23 cellular contexts compared by ENCODE assay signal in genomic region chr7:117544061-117544460, GRCh38.
DNase-seq lines count a peak whose midpoint lies in the region; ATAC-seq and TF ChIP-seq lines count a peak whose summit lies in the region.
"Had no signal": no experiment of that assay in that cellular context is flagged by ENCODE, and none has a peak within 500 bp of the region (broad histone marks: within the 10 kb centered on the region; RNA-seq: fewer than 3 reads in every experiment).

No MANE protein-coding gene starts in this region.

- no peak for TF ChIP-seq POLR2A in transverse colon (IDR thresholded peaks at IDR 0.05)

- TF ChIP-seq CTCF in PC-9 (conservative IDR thresholded peaks at IDR 0.05): no peak
- TF ChIP-seq CTCF in transverse colon (IDR thresholded peaks at IDR 0.05): no peak

- BruUV-seq in PC-9 (replicated peaks; lab: Mats Ljungman, UMichigan): no TSS peak

- H3K36me3 ChIP-seq in PC-9 (ENCODE audit: low read depth) (no peaks in the 10 kb centered on the region), transverse colon (no peaks in the 10 kb centered on the region)
- H3K36me3 ChIP-seq: BE2C, BLaER1 had no signal

- 53 to 65% methylated on average over 2 of the region's 2 CpGs for WGBS in transverse colon (ENCODE audit: low coverage in 1 of 2), 2 donors

- intact Hi-C loops in PC-9 (cut with micrococcal nuclease; ENCODE audit: unreplicated experiment) (no loop called here), left colon (cut with DNase I, micrococcal nuclease) (no loop called here), transverse colon (cut with DNase I; ENCODE audit: low total_unique reads) (no loop called here)

- peak overlapping the region; percentile 43; the same call in 1 of the 2 replicates for H2AFZ ChIP-seq in PC-9

- POLR2A ChIA-PET in PC-9 (lab: Charles Lee; ENCODE audit: unreplicated experiment): no interaction called here

- H3K4me3 ChIP-seq in PC-9 (no peak overlapping the region), transverse colon (no peak overlapping the region)
- H3K4me3 ChIP-seq: BLaER1, GM12878 had no signal

- in situ Hi-C loops in transverse colon (cut with MboI; ENCODE audit: low pct_ligation_motif_present in 1 of 4, low pct_unique_long_range_greater_than_20kb in 1 of 4, low sequenced_read_pairs in 3 of 4): no loop called here

- ATAC-seq in left colon (peak; percentile 84), HG03196 (IDR thresholded peaks at IDR 0.05; ENCODE audit: unreplicated experiment) (no peak)
- ATAC-seq: GM12878 had no signal

- DNase-seq in PC-9: no peak
- no peak for DNase-seq in left colon
- DNase-seq in transverse colon: no peak
- no peak for DNase-seq in activated CD8-positive, alpha-beta memory T cell treated with anti-CD3 and anti-CD28 coated beads, Interleukin-2, amount 50 U/mL, for 4 hours
- DNase-seq in T-helper 9 cell: no peak
- DNase-seq: 8988T; ACHN; BE2C; C1 segment of cervical spinal cord; CD4-positive, alpha-beta memory T cell; CD4-positive, CD25-positive, alpha-beta regulatory T cell; CD8-positive, alpha-beta memory T cell; COR-L47; DMS 273 treated with DMSO at 0.1 percent for 48 hours; DMS153; DMS53; DMS79; DND-41; EL; GDM1 had no signal

- H3K27me3 ChIP-seq in PC-9 (ENCODE audit: insufficient read depth, low read depth): no peaks in the 10 kb centered on the region
- no peaks in the 10 kb centered on the region for H3K27me3 ChIP-seq in transverse colon
- H3K27me3 ChIP-seq: BLaER1 had no signal

- H3K4me1 ChIP-seq in PC-9 (replicated peaks; ENCODE audit: insufficient read depth) (no peaks in the 10 kb centered on the region), transverse colon (peaks cover 0 to 9% (median 4%) of the 10 kb centered on the region in 4 donors)
- H3K4me1 ChIP-seq: BE2C, BLaER1 had no signal

- no peaks in the 10 kb centered on the region for H3F3A ChIP-seq in PC-9 (ENCODE audit: insufficient read depth, low read depth)

- TF ChIP-seq EP300 in transverse colon (IDR thresholded peaks at IDR 0.05; ENCODE audit: low read depth): no peak

- H4K20me1 ChIP-seq in PC-9 (ENCODE audit: insufficient read depth): no peaks in the 10 kb centered on the region
- H4K20me1 ChIP-seq: BLaER1 had no signal

- no peaks in the 10 kb centered on the region for H3K9me2 ChIP-seq in PC-9 (ENCODE audit: insufficient read depth)

- H3K9me3 ChIP-seq in PC-9 (ENCODE audit: insufficient read depth, low read depth) (no peaks in the 10 kb centered on the region), transverse colon (no peaks in the 10 kb centered on the region)
- H3K9me3 ChIP-seq: BE2C, BLaER1 had no signal

- H3K79me2 ChIP-seq in PC-9 (ENCODE audit: low read depth): no peaks in the 10 kb centered on the region

- no peak overlapping the region for H3K27ac ChIP-seq in PC-9
- peak overlapping the region; percentile 19 to 46 (median 36) for H3K27ac ChIP-seq in transverse colon
- H3K27ac ChIP-seq: BLaER1 had no signal

- CTCF ChIA-PET in PC-9 (lab: Charles Lee): no interaction called here

- H3K4me2 ChIP-seq in PC-9: no peak overlapping the region
- H3K4me2 ChIP-seq: BLaER1 had no signal
